ENCODE assay signal across 3 cellular contexts in genomic region chr11:134457411-134458007, GRCh38. TPM values are rescaled to one million over a fixed set of nuclear protein-coding genes. Genes with fewer than 3 reads are reported as not detected.
"Had no signal": no experiment of that assay in that cellular context is flagged by ENCODE, and none has a peak within 500 bp of the region (broad histone marks: within the 10 kb centered on the region; RNA-seq: fewer than 3 reads in every experiment).

No MANE protein-coding gene starts in this region.

RNA-seq across cellular contexts. Expression of gene B3GAT1, which starts 45.5 kb away (rescaled TPM):
- total RNA-seq: LHCN-M2, M059J, MCF 10A had no signal
